ENCODE assay signal across 2 cellular contexts in the genomic region with DNA sequence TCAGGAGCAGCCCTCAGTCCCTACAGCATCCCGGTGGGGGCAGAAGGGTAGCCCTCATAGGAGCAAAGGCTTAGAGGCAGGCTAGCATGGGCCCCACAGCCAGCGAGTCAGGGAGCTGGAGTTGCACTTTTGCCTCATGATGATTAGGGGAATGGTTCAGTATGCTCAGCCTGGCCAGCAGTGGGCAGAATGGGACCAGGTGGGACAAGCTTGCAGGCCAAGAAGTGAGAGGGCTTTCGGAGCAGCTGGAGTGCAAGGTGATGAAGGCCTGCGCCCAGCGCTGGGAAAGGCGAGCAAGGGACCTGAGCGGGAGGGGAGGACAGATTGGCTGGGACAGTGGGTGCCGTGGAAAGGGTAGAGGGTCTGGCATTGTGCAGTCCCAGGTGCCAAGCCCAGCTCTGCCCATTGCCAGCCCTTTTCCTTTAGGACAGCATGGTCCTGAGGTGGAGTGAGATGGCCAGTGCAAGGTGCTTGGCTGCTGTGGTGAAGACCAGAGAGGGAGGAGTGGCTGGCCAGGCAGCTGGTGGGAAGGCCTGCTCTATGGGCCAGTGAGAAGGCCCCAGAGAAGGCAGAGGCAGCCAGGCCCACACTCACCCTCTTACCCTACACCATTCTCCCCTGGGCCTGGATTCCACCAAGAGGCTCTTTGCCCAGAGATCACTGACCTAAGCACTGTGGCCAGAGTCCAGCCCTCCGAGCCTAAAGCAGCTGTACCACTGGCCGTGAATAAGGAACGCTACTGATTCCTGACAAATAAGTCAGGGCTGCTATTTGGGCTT.
TF ChIP-seq lines count a peak whose summit lies in the region.

No MANE protein-coding gene starts in this region.

TF ChIP-seq in SK-N-SH treated with all-trans-retinoic acid at 6 μM for 48 hours, 23 proteins besides CTCF, POLR2A, EP300 and RAD21 (continued from another document):
- TF ChIP-seq, protein P1, sequence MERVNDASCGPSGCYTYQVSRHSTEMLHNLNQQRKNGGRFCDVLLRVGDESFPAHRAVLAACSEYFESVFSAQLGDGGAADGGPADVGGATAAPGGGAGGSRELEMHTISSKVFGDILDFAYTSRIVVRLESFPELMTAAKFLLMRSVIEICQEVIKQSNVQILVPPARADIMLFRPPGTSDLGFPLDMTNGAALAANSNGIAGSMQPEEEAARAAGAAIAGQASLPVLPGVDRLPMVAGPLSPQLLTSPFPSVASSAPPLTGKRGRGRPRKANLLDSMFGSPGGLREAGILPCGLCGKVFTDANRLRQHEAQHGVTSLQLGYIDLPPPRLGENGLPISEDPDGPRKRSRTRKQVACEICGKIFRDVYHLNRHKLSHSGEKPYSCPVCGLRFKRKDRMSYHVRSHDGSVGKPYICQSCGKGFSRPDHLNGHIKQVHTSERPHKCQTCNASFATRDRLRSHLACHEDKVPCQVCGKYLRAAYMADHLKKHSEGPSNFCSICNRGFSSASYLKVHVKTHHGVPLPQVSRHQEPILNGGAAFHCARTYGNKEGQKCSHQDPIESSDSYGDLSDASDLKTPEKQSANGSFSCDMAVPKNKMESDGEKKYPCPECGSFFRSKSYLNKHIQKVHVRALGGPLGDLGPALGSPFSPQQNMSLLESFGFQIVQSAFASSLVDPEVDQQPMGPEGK (CRISPR knock-in tag; IDR thresholded peaks at IDR 0.05; ENCODE audit: borderline replicate concordance), result no peak
- TF ChIP-seq, protein P2, sequence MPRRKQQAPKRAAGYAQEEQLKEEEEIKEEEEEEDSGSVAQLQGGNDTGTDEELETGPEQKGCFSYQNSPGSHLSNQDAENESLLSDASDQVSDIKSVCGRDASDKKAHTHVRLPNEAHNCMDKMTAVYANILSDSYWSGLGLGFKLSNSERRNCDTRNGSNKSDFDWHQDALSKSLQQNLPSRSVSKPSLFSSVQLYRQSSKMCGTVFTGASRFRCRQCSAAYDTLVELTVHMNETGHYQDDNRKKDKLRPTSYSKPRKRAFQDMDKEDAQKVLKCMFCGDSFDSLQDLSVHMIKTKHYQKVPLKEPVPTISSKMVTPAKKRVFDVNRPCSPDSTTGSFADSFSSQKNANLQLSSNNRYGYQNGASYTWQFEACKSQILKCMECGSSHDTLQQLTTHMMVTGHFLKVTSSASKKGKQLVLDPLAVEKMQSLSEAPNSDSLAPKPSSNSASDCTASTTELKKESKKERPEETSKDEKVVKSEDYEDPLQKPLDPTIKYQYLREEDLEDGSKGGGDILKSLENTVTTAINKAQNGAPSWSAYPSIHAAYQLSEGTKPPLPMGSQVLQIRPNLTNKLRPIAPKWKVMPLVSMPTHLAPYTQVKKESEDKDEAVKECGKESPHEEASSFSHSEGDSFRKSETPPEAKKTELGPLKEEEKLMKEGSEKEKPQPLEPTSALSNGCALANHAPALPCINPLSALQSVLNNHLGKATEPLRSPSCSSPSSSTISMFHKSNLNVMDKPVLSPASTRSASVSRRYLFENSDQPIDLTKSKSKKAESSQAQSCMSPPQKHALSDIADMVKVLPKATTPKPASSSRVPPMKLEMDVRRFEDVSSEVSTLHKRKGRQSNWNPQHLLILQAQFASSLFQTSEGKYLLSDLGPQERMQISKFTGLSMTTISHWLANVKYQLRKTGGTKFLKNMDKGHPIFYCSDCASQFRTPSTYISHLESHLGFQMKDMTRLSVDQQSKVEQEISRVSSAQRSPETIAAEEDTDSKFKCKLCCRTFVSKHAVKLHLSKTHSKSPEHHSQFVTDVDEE (CRISPR knock-in tag; IDR thresholded peaks at IDR 0.05), result no peak
- no peak for TF ChIP-seq TCF4 (CRISPR knock-in tag; IDR thresholded peaks at IDR 0.05; ENCODE audit: borderline replicate concordance)
- no peak for TF ChIP-seq ZNF565 (CRISPR knock-in tag; conservative IDR thresholded peaks at IDR 0.05; ENCODE audit: low read depth)
- no peak for TF ChIP-seq ZNF70 (CRISPR knock-in tag; IDR thresholded peaks at IDR 0.05)
- TF ChIP-seq TOX (CRISPR knock-in tag; IDR thresholded peaks at IDR 0.05; ENCODE audit: borderline replicate concordance), result no peak
- TF ChIP-seq, protein P3, sequence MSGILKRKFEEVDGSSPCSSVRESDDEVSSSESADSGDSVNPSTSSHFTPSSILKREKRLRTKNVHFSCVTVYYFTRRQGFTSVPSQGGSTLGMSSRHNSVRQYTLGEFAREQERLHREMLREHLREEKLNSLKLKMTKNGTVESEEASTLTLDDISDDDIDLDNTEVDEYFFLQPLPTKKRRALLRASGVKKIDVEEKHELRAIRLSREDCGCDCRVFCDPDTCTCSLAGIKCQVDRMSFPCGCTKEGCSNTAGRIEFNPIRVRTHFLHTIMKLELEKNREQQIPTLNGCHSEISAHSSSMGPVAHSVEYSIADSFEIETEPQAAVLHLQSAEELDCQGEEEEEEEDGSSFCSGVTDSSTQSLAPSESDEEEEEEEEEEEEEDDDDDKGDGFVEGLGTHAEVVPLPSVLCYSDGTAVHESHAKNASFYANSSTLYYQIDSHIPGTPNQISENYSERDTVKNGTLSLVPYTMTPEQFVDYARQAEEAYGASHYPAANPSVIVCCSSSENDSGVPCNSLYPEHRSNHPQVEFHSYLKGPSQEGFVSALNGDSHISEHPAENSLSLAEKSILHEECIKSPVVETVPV (CRISPR knock-in tag; IDR thresholded peaks at IDR 0.05), result no peak
- TF ChIP-seq CSDC2 (CRISPR knock-in tag; IDR thresholded peaks at IDR 0.05), result no peak
- TF ChIP-seq ARNTL (CRISPR knock-in tag; IDR thresholded peaks at IDR 0.05; ENCODE audit: borderline replicate concordance, low read depth), result no peak
- TF ChIP-seq, protein P4, sequence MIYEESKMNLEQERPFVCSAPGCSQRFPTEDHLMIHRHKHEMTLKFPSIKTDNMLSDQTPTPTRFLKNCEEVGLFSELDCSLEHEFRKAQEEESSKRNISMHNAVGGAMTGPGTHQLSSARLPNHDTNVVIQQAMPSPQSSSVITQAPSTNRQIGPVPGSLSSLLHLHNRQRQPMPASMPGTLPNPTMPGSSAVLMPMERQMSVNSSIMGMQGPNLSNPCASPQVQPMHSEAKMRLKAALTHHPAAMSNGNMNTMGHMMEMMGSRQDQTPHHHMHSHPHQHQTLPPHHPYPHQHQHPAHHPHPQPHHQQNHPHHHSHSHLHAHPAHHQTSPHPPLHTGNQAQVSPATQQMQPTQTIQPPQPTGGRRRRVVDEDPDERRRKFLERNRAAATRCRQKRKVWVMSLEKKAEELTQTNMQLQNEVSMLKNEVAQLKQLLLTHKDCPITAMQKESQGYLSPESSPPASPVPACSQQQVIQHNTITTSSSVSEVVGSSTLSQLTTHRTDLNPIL (CRISPR knock-in tag; IDR thresholded peaks at IDR 0.05; ENCODE audit: low read depth), result no peak
- TF ChIP-seq, protein P5, sequence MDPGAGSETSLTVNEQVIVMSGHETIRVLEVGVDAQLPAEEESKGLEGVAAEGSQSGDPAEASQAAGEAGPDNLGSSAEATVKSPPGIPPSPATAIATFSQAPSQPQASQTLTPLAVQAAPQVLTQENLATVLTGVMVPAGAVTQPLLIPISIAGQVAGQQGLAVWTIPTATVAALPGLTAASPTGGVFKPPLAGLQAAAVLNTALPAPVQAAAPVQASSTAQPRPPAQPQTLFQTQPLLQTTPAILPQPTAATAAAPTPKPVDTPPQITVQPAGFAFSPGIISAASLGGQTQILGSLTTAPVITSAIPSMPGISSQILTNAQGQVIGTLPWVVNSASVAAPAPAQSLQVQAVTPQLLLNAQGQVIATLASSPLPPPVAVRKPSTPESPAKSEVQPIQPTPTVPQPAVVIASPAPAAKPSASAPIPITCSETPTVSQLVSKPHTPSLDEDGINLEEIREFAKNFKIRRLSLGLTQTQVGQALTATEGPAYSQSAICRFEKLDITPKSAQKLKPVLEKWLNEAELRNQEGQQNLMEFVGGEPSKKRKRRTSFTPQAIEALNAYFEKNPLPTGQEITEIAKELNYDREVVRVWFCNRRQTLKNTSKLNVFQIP (CRISPR knock-in tag; IDR thresholded peaks at IDR 0.05; ENCODE audit: borderline replicate concordance, low read depth), result no peak
- no peak for TF ChIP-seq RARB (CRISPR knock-in tag; IDR thresholded peaks at IDR 0.05)
- no peak for TF ChIP-seq ZNF8 (CRISPR knock-in tag; IDR thresholded peaks at IDR 0.05)

TF ChIP-seq in neural cell, 6 proteins besides CTCF, POLR2A, EP300 and RAD21 (continued from another document):
- no peak for TF ChIP-seq SMC3 (conservative IDR thresholded peaks at IDR 0.05; ENCODE audit: poor library complexity)
- TF ChIP-seq TAF1 (IDR thresholded peaks at IDR 0.05; ENCODE audit: low read depth), result no peak
- TF ChIP-seq POLR2AphosphoS5 (IDR thresholded peaks at IDR 0.05), result no peak
